Comparison of ENCODE assay signal across 8 cellular contexts in the genomic region with DNA sequence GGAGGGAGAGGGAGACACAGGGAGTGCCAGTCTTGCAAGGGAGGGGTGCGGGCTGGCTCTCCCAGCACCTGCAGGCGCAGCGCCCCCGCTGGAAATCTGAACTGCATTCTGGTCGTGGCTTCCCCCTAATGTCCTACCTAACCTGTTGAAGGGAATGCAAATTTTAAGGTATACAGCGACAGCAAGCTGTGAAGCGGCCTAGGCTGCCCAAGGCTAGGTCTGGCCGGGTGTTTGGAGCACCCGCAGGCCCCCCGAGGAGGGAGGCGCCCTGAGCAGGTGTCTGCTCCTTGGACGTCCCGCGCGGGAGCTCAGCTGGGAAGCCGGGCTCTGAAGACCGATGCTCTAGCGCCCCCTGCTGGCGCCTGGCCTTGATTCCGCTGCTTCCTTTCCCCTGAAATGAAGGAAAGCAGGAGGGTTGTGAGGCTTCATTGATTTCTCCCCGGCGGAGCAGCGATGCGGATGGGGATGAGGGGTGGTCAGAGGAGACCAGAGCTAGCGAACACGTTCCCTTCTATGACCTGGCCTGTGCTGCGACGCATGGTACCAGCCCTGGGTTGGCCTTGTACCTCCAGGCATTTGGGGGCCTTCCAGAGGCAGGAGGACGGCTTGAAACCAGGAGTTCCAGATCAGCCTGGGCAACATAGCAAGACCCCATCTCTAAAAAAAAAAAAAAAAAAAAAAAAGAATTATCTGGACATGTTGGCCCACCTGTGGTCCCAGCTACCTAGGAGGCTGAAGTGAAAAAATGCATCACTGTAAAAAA.
DNase-seq lines count a peak whose midpoint lies in the region; ATAC-seq and TF ChIP-seq lines count a peak whose summit lies in the region.

No MANE protein-coding gene starts in this region.

- TF ChIP-seq CTCF in WERI-Rb-1 (IDR thresholded peaks at IDR 0.05; ENCODE audit: low read depth, low read length) (peak; percentile 85), kidney epithelial cell (IDR thresholded peaks at IDR 0.05; ENCODE audit: insufficient read depth, low read length, poor library complexity, severe bottlenecking) (peak; percentile 89)

- ATAC-seq in GM19043 (IDR thresholded peaks at IDR 0.05; ENCODE audit: low read depth, unreplicated experiment) (peak; percentile 59), GM21390 (IDR thresholded peaks at IDR 0.05; ENCODE audit: unreplicated experiment) (no peak)
- ATAC-seq in central memory CD8-positive, alpha-beta T cell (replicated peaks; ENCODE audit: extremely low read depth, poor library complexity, severe bottlenecking), result no peak

- peak; percentile 86 for DNase-seq in AG08396 (ENCODE audit: low spot score)
- DNase-seq in NCI-H1930 (lab: John Stamatoyannopoulos, UW), result peak; percentile 76 to 85
- DNase-seq in WERI-Rb-1, result peak; percentile 86
- DNase-seq in central memory CD8-positive, alpha-beta T cell (ENCODE audit: low spot score in 2 of 2), result peak; percentile 18 to 26
- DNase-seq in kidney epithelial cell (ENCODE audit: low read depth), result no peak
- DNase-seq in stimulated activated CD4-positive, alpha-beta T cell treated with anti-CD3 and anti-CD28 coated beads, Interleukin-1b, Interleukin-23, amount 100 ng/mL, for 1 hour (ENCODE audit: low read depth in 2 of 2), result peak; percentile 7 to 31

- H3K36me3 ChIP-seq in WERI-Rb-1, result no peaks in the 10 kb centered on the region
- H3K36me3 ChIP-seq in kidney epithelial cell (ENCODE audit: control insufficient read depth, insufficient read depth, low read length), result no peaks in the 10 kb centered on the region

- H3K4me3 ChIP-seq in WERI-Rb-1 (ENCODE audit: low read depth, low read length) (no peak overlapping the region), kidney epithelial cell (ENCODE audit: low read depth, low read length) (no peak overlapping the region)

- no peak overlapping the region for H3K4me3 Mint-ChIP-seq in central memory CD8-positive, alpha-beta T cell

- H3K27me3 ChIP-seq in WERI-Rb-1 (ENCODE audit: insufficient read depth, low read depth, severe bottlenecking) (no peaks in the 10 kb centered on the region), kidney epithelial cell (ENCODE audit: control insufficient read depth, insufficient read depth, low read length) (no peaks in the 10 kb centered on the region)

- peaks cover 5% of the 10 kb centered on the region for H3K9me3 Mint-ChIP-seq in central memory CD8-positive, alpha-beta T cell

- no peak overlapping the region for H3K27ac Mint-ChIP-seq in central memory CD8-positive, alpha-beta T cell (ENCODE audit: low read depth)

- peaks cover 12% of the 10 kb centered on the region for H3K27me3 Mint-ChIP-seq in central memory CD8-positive, alpha-beta T cell

- H3K27ac ChIP-seq in WERI-Rb-1, result no peak overlapping the region

- H3K4me1 Mint-ChIP-seq in central memory CD8-positive, alpha-beta T cell, result peaks cover 6% of the 10 kb centered on the region

- peaks cover 6% of the 10 kb centered on the region for H3K9me3 ChIP-seq in WERI-Rb-1 (ENCODE audit: severe bottlenecking)

- no peaks in the 10 kb centered on the region for H3K36me3 Mint-ChIP-seq in central memory CD8-positive, alpha-beta T cell (ENCODE audit: insufficient read depth)
